8 cellular contexts compared by ENCODE assay signal in the genomic region with DNA sequence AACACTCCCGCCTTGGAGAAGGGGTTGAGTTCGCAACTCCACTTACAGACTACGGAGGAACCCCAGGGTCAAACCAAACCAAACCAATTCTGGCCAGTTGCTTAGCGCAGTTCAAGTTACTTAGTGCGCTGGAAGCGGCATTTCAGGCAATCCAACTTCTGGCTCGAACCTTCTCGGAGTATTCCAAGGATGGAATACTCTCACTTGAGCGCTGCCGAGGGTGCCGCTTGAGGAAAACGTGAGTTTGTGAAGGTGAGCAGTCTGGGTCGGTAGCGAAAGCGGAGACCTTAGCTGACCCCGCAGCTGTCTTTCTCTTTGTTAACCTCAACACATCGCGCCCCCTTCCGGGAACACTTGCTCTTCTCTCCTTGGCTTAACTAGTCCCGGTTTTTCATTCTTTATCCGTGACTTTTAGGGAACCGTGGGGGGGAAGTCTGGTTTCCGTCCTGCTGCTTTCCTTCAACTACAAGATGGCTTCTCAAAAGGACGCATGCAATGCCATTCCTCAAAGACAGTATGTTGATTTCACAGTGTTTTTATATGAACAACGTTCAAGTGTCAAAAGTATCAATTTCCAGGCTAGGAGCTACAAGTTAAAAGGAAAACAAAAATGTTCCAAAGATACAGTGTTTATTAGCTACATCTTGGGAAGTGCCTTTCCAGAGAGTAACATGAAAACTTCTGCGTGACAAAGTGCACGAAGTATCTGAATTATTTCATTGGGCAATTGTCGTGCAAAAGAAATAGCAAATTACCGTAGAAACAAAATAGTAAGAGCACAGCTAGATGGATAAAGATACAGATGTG. TPM values are rescaled to one million over a fixed set of nuclear protein-coding genes. Genes with fewer than 3 reads are reported as not detected.
A peak's percentile ranks its signal among the peaks of the same experiment; 100 is the strongest.
DNase-seq lines count a peak whose midpoint lies in the region; ATAC-seq, FAIRE-seq and TF ChIP-seq lines count a peak whose summit lies in the region.

No MANE protein-coding gene starts in this region.

- no peaks in the 10 kb centered on the region for H3K9me3 Mint-ChIP-seq in activated B cell treated with CpG ODN at 0.5 μM for 24 hours

- intact Hi-C loops in activated B cell treated with CpG ODN at 0.5 μM for 24 hours (cut with micrococcal nuclease), result loop anchor here (1.0 to 10.0 kb wide), 9 partner anchors 9 to 1455 kb away; partner anchors contain the start of genes ASCC3, CCNC, COQ3 and FBXL4

- H3K9me3 ChIP-seq in AG04450 (ENCODE audit: control insufficient read depth, insufficient read depth, low read length), result no peaks in the 10 kb centered on the region
- H3K9me3 ChIP-seq in keratinocyte (ENCODE audit: control insufficient read depth, low read depth, low read length), result no peaks in the 10 kb centered on the region

- CTCF ChIA-PET in AG04450 (lab: Charles Lee), result interaction anchor here (0.7 to 3.1 kb wide), 15 partner anchors 8 to 144 kb away, joined by 3 to 28 read pairs (median 4); no protein-coding TSS in a partner anchor
- CTCF ChIA-PET in activated B cell treated with CpG ODN at 0.5 μM for 24 hours (lab: Charles Lee), result interaction anchor here (0.6 to 1.9 kb wide), 4 partner anchors 8 to 96 kb away, joined by 3 to 10 read pairs (median 4); no protein-coding TSS in a partner anchor

- DNase-seq in AG04450 (ENCODE audit: low read depth, low spot score), result peak; percentile 49
- DNase-seq in NCI-H2196 treated with DMSO at 0.1 percent for 48 hours (lab: John Stamatoyannopoulos, UW; ENCODE audit: unreplicated experiment), result peak; percentile 73
- peak; percentile 56 for DNase-seq in activated B cell treated with CpG ODN at 0.5 μM for 24 hours
- peak; percentile 90 for DNase-seq in cerebellar cortex (ENCODE audit: low spot score)
- peak; percentile 60 for DNase-seq in keratinocyte (ENCODE audit: low read depth, low spot score)
- peak; percentile 45 to 66 (median 57) for DNase-seq in stimulated activated CD4-positive, alpha-beta T cell treated with anti-CD3 and anti-CD28 coated beads, Interleukin-12 subunit alpha, Interleukin-12 subunit beta, amount 100 ng/mL, for 48 hours (ENCODE audit: low read depth in 2 of 3, low spot score in 1 of 3)

- H3K36me3 ChIP-seq in keratinocyte (ENCODE audit: control insufficient read depth in 2 of 2, extremely low read depth in 1 of 2, insufficient read depth in 2 of 2, low read length in 2 of 2), result no peaks in the 10 kb centered on the region

- peaks cover 48% of the 10 kb centered on the region for H3K79me2 ChIP-seq in keratinocyte (ENCODE audit: control insufficient read depth, insufficient read depth, low read length)

- H3K4me1 ChIP-seq in keratinocyte (ENCODE audit: control insufficient read depth, extremely low read depth, insufficient read depth, low read length), result peaks cover 14% of the 10 kb centered on the region

- H3K4me1 Mint-ChIP-seq in activated B cell treated with CpG ODN at 0.5 μM for 24 hours, result peaks cover 52% of the 10 kb centered on the region

- peak overlapping the region; percentile 100 for H3K9ac ChIP-seq in keratinocyte (ENCODE audit: control insufficient read depth, extremely low read depth, insufficient read depth, low read length)

- H3K4me3 Mint-ChIP-seq in activated B cell treated with CpG ODN at 0.5 μM for 24 hours, result peak overlapping the region; percentile 99

- peak; percentile 36 for ATAC-seq in GM18861 (IDR thresholded peaks at IDR 0.05; ENCODE audit: unreplicated experiment)
- peak; percentile 46 for ATAC-seq in HG03103 (IDR thresholded peaks at IDR 0.05; ENCODE audit: low read depth, unreplicated experiment)
- ATAC-seq in activated B cell treated with CpG ODN at 0.5 μM for 24 hours (ENCODE audit: low read depth), result peak; percentile 54

- no peaks in the 10 kb centered on the region for H3K27me3 ChIP-seq in AG04450 (ENCODE audit: control insufficient read depth, insufficient read depth, low read length)
- H3K27me3 ChIP-seq in keratinocyte (ENCODE audit: control insufficient read depth, extremely low read depth, insufficient read depth, low read length), result no peaks in the 10 kb centered on the region

- POLR2A ChIA-PET in AG04450 (lab: Yijun Ruan, JAX) (interaction anchor here (0.6 to 2.9 kb wide), 7 partner anchors 12 to 736 kb away, joined by 3 to 28 read pairs (median 3); partner anchors contain the start of genes CCNC and COQ3), activated B cell treated with CpG ODN at 0.5 μM for 24 hours (lab: Charles Lee) (interaction anchor here (0.6 to 2.8 kb wide), 13 partner anchors 9 to 1455 kb away, joined by 3 to 38 read pairs (median 6); partner anchors contain the start of genes ASCC3, CCNC, COQ3 and USP45)

- no peaks in the 10 kb centered on the region for H3K27me3 Mint-ChIP-seq in activated B cell treated with CpG ODN at 0.5 μM for 24 hours

- H3K4me3 ChIP-seq in AG04450 (ENCODE audit: low read depth, low read length) (peak overlapping the region; percentile 93), keratinocyte (ENCODE audit: control insufficient read depth in 2 of 3, extremely low read depth in 1 of 3, insufficient read depth in 2 of 3, low read depth in 1 of 3, low read length in 3 of 3) (peak overlapping the region; percentile 97 to 100 (median 99))

- peak; percentile 49 for FAIRE-seq in keratinocyte (lab: Jason Lieb, UNC)

- peak overlapping the region; percentile 100 for H3K27ac Mint-ChIP-seq in activated B cell treated with CpG ODN at 0.5 μM for 24 hours

- peak overlapping the region; percentile 94 for H2AFZ ChIP-seq in keratinocyte (ENCODE audit: control insufficient read depth, low read length)

- peaks cover 3% of the 10 kb centered on the region for H3K9me1 ChIP-seq in keratinocyte (ENCODE audit: control insufficient read depth, extremely low read depth, insufficient read depth, low read length)

- peak overlapping the region; percentile 85 for H3K4me2 ChIP-seq in keratinocyte (ENCODE audit: control insufficient read depth, extremely low read depth, insufficient read depth, low read depth, low read length)

- peaks cover 45% of the 10 kb centered on the region for H3K36me3 Mint-ChIP-seq in activated B cell treated with CpG ODN at 0.5 μM for 24 hours (ENCODE audit: low read depth)

- peaks cover 7% of the 10 kb centered on the region for H4K20me1 ChIP-seq in keratinocyte (ENCODE audit: control insufficient read depth, extremely low read depth, insufficient read depth, low read length)

- peak overlapping the region; percentile 99 for H3K27ac ChIP-seq in AG04450 (ENCODE audit: low read depth, low read length)
- H3K27ac ChIP-seq in keratinocyte (ENCODE audit: control insufficient read depth, insufficient read depth, low read length), result peak overlapping the region; percentile 100

- TF ChIP-seq CTCF in AG04450 (IDR thresholded peaks at IDR 0.05; ENCODE audit: low read depth, low read length) (peak; percentile 66), activated B cell treated with CpG ODN at 0.5 μM for 24 hours (IDR thresholded peaks at IDR 0.05) (no peak), keratinocyte (optimal IDR thresholded peaks at IDR 0.05 in 1 of 3, IDR thresholded peaks at IDR 0.05 in 1 of 3, conservative IDR thresholded peaks at IDR 0.05 in 1 of 3; ENCODE audit: extremely low read depth in 1 of 3, insufficient read depth in 2 of 3, low read length in 3 of 3) (peak; percentile 35 to 62 (median 46))

- dilution Hi-C loops in keratinocyte (cut with MboI; ENCODE audit: extremely low pct_ligation_motif_present, low sequenced_read_pairs), result no loop called here

RNA-seq across cellular contexts. Expression of gene PNISR, which starts 0.7 kb away (rescaled TPM):
- polyA plus RNA-seq in AG04450 (2011; rRNA removed) (53.6 TPM in 2 replicates), keratinocyte (19.2 to 60.5 TPM (median 40.8 TPM) in 3 replicates)
- polyA minus RNA-seq in AG04450 (2011; rRNA and poly(A)+ RNA removed), result 38.3 and 51.5 TPM in 2 replicates
- total RNA-seq in activated B cell treated with CpG ODN at 0.5 μM for 24 hours, result 193 and 214 TPM in 2 replicates
- 179 TPM for polyA plus RNA-seq in keratinocyte (2011; ENCODE audit: low read depth)
- 8.7 and 10.5 TPM in 2 replicates for polyA plus RNA-seq in keratinocyte (2011; cell fraction: cytosol; rRNA removed)
- 136 and 175 TPM in 2 replicates for polyA plus RNA-seq in keratinocyte (2011; cell fraction: nucleus; rRNA removed)
- 32.3 and 68.4 TPM in 2 replicates for polyA plus RNA-seq in keratinocyte (2012; ENCODE audit: low replicate concordance)
- polyA minus RNA-seq in keratinocyte, result 6.7 to 34.6 TPM (median 19.5 TPM) in 3 replicates
- 9.0 TPM for polyA minus RNA-seq in keratinocyte (2011; cell fraction: cytosol; rRNA and poly(A)+ RNA removed)
- polyA minus RNA-seq in keratinocyte (2011; cell fraction: nucleus; rRNA and poly(A)+ RNA removed), result 23.0 and 45.0 TPM in 2 replicates

RNA-seq across cellular contexts. Expression of gene COQ3, which starts 31.9 kb away (rescaled TPM):
- polyA plus RNA-seq in AG04450 (2011; rRNA removed), result 8.5 and 11.0 TPM in 2 replicates
- polyA minus RNA-seq in AG04450 (2011; rRNA and poly(A)+ RNA removed), result 1.6 and 4.0 TPM in 2 replicates
- 4.8 and 5.6 TPM in 2 replicates for total RNA-seq in activated B cell treated with CpG ODN at 0.5 μM for 24 hours
- polyA plus RNA-seq in keratinocyte, result 9.9 to 21.2 TPM (median 14.7 TPM) in 3 replicates
- 3.4 TPM for polyA plus RNA-seq in keratinocyte (2011; ENCODE audit: low read depth)
- polyA plus RNA-seq in keratinocyte (2011; cell fraction: cytosol; rRNA removed), result 10.0 and 17.2 TPM in 2 replicates
- polyA plus RNA-seq in keratinocyte (2011; cell fraction: nucleus; rRNA removed), result 11.9 and 15.4 TPM in 2 replicates
- 6.3 and 16.1 TPM in 2 replicates for polyA plus RNA-seq in keratinocyte (2012; ENCODE audit: low replicate concordance)
- 0.56 to 8.3 TPM (median 3.7 TPM) in 3 replicates for polyA minus RNA-seq in keratinocyte
- polyA minus RNA-seq in keratinocyte (2011; cell fraction: cytosol; rRNA and poly(A)+ RNA removed), result 2.1 TPM
- polyA minus RNA-seq in keratinocyte (2011; cell fraction: nucleus; rRNA and poly(A)+ RNA removed), result 2.3 and 3.3 TPM in 2 replicates

Comparison
In these comparisons a context has a peak if more than half of its experiments do, and no peak if none do; other contexts are left out.
1. Peak in every context shown above with its lines: DNase-seq, ATAC-seq, H3K4me3 ChIP-seq and H3K27ac ChIP-seq.